21 cellular contexts compared by ENCODE assay signal in the genomic region with DNA sequence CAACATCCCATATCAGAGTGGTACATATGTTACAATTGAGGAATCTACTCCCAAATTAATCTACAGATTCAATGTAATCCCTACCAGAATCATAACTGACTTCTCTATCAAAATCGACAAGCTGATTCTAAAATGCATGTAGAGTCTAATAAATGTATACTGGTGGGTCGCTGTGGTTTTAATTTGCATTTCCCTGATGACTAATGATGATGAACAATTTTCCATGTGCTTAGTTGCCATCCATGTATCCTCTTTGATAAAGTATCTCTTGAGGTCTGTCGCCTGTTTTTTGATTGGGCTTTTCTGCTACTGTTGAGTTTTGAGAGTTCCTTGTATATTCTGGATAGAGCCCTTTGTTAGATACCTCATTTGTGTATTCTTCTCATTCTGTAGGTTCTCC. TPM values are rescaled to one million over a fixed set of nuclear protein-coding genes. Genes with fewer than 3 reads are reported as not detected.
A peak's percentile ranks its signal among the peaks of the same experiment; 100 is the strongest.
DNase-seq lines count a peak whose midpoint lies in the region; ATAC-seq, FAIRE-seq and TF ChIP-seq lines count a peak whose summit lies in the region.
"Had no signal": no experiment of that assay in that cellular context is flagged by ENCODE, and none has a peak within 500 bp of the region (broad histone marks: within the 10 kb centered on the region; RNA-seq: fewer than 3 reads in every experiment).

No MANE protein-coding gene starts in this region.

- peak; percentile 58 to 66 for ATAC-seq in activated T-cell treated with anti-CD3 and anti-CD28 coated beads, Interleukin-2, amount 50 U/mL, for 4 hours
- ATAC-seq in PC-3 (no peak), pancreas (no peak)
- ATAC-seq in activated naive CD8-positive, alpha-beta T cell treated with anti-CD3 and anti-CD28 coated beads, Interleukin-2, amount 50 U/mL, for 24 hours, result peak; percentile 71
- ATAC-seq: gastrocnemius medialis, HepG2, Right ventricle myocardium inferior had no signal

- H3K9me3 ChIP-seq in PC-3 (ENCODE audit: low read length) (no peaks in the 10 kb centered on the region), pancreas (no peaks in the 10 kb centered on the region)
- H3K9me3 ChIP-seq: gastrocnemius medialis, spleen, tibial artery had no signal

- 84 to 94% methylated on average over 3 of the region's 3 CpGs for WGBS in pancreas, 2 donors

- no peak for TF ChIP-seq CTCF in PC-3 (conservative IDR thresholded peaks at IDR 0.05; ENCODE audit: low read depth, low read length)
- TF ChIP-seq CTCF in pancreas (IDR thresholded peaks at IDR 0.05), result no peak

- peaks cover 67% of the 10 kb centered on the region for H3K4me1 Mint-ChIP-seq in activated T-cell treated with anti-CD3 and anti-CD28 coated beads, Interleukin-2, amount 50 U/mL, for 4 hours (ENCODE audit: low read depth)
- peaks cover 70% of the 10 kb centered on the region for H3K4me1 Mint-ChIP-seq in activated naive CD8-positive, alpha-beta T cell treated with anti-CD3 and anti-CD28 coated beads, Interleukin-2, amount 50 U/mL, for 24 hours
- peaks cover 77% of the 10 kb centered on the region for H3K4me1 Mint-ChIP-seq in stimulated activated naive CD8-positive, alpha-beta T cell treated with anti-CD3 and anti-CD28 coated beads, Interleukin-15, Interleukin-2, amounts not matched to agents 100 ng/mL and 50 ng/mL, for 24 hours (ENCODE audit: low read depth)

- H3F3A ChIP-seq in PC-3 (ENCODE audit: low read length, unreplicated experiment), result no peaks in the 10 kb centered on the region

- H3K27ac Mint-ChIP-seq in activated naive CD8-positive, alpha-beta T cell treated with anti-CD3 and anti-CD28 coated beads, Interleukin-2, amount 50 U/mL, for 24 hours, result peak overlapping the region; percentile 93
- H3K27ac Mint-ChIP-seq in stimulated activated naive CD8-positive, alpha-beta T cell treated with anti-CD3 and anti-CD28 coated beads, Interleukin-15, Interleukin-2, amounts not matched to agents 100 ng/mL and 50 ng/mL, for 24 hours, result peak overlapping the region; percentile 91

- H3K4me3 ChIP-seq in PC-3 (ENCODE audit: low read length) (no peak overlapping the region), pancreas (no peak overlapping the region)
- H3K4me3 ChIP-seq: gastrocnemius medialis, spleen, tibial artery had no signal

- POLR2A ChIA-PET in PC-3 (lab: Charles Lee; ENCODE audit: unreplicated experiment), result no interaction called here

- no peak overlapping the region for H3K4me2 ChIP-seq in PC-3 (ENCODE audit: low read length)

- H3K27ac ChIP-seq in PC-3 (ENCODE audit: low read length), result no peak overlapping the region
- no peak overlapping the region for H3K27ac ChIP-seq in pancreas
- H3K27ac ChIP-seq: C4-2B, epithelial cell of prostate, gastrocnemius medialis, spleen, tibial artery had no signal

- 0 out of 2 replicates have a peak, but pooled peaks cover 4% of the 10 kb centered on the region for H3K79me2 ChIP-seq in PC-3 (ENCODE audit: low read length)

- no peaks in the 10 kb centered on the region; the same call in 1 of the 2 replicates for H3K4me1 ChIP-seq in PC-3 (ENCODE audit: insufficient read depth, low read length)
- H3K4me1 ChIP-seq in pancreas, result no peaks in the 10 kb centered on the region

- no peaks in the 10 kb centered on the region for H3K9me3 Mint-ChIP-seq in activated T-cell treated with anti-CD3 and anti-CD28 coated beads, Interleukin-2, amount 50 U/mL, for 4 hours
- peaks cover 5% of the 10 kb centered on the region for H3K9me3 Mint-ChIP-seq in activated naive CD8-positive, alpha-beta T cell treated with anti-CD3 and anti-CD28 coated beads, Interleukin-2, amount 50 U/mL, for 24 hours
- H3K9me3 Mint-ChIP-seq in stimulated activated naive CD8-positive, alpha-beta T cell treated with anti-CD3 and anti-CD28 coated beads, Interleukin-15, Interleukin-2, amounts not matched to agents 100 ng/mL and 50 ng/mL, for 24 hours, result no peaks in the 10 kb centered on the region

- peaks cover 3% of the 10 kb centered on the region for H3K36me3 Mint-ChIP-seq in activated T-cell treated with anti-CD3 and anti-CD28 coated beads, Interleukin-2, amount 50 U/mL, for 4 hours (ENCODE audit: insufficient read depth)
- peaks cover 12% of the 10 kb centered on the region for H3K36me3 Mint-ChIP-seq in activated naive CD8-positive, alpha-beta T cell treated with anti-CD3 and anti-CD28 coated beads, Interleukin-2, amount 50 U/mL, for 24 hours (ENCODE audit: low read depth)
- peaks cover 8% of the 10 kb centered on the region for H3K36me3 Mint-ChIP-seq in stimulated activated naive CD8-positive, alpha-beta T cell treated with anti-CD3 and anti-CD28 coated beads, Interleukin-15, Interleukin-2, amounts not matched to agents 100 ng/mL and 50 ng/mL, for 24 hours (ENCODE audit: low read depth)

- H3K9ac ChIP-seq in PC-3 (ENCODE audit: low read length), result no peak overlapping the region

- peak overlapping the region; percentile 59 for H3K4me3 Mint-ChIP-seq in activated T-cell treated with anti-CD3 and anti-CD28 coated beads, Interleukin-2, amount 50 U/mL, for 4 hours
- H3K4me3 Mint-ChIP-seq in activated naive CD8-positive, alpha-beta T cell treated with anti-CD3 and anti-CD28 coated beads, Interleukin-2, amount 50 U/mL, for 24 hours, result peak overlapping the region; percentile 75
- H3K4me3 Mint-ChIP-seq in stimulated activated naive CD8-positive, alpha-beta T cell treated with anti-CD3 and anti-CD28 coated beads, Interleukin-15, Interleukin-2, amounts not matched to agents 100 ng/mL and 50 ng/mL, for 24 hours, result peak overlapping the region; percentile 70

- no peak for FAIRE-seq in pancreas (lab: Jason Lieb, UNC)
- FAIRE-seq: GM19239, HepG2 had no signal

- DNase-seq in activated T-cell treated with anti-CD3 and anti-CD28 coated beads, Interleukin-2, amount 50 U/mL, for 4 hours, result no peak
- DNase-seq in activated T-cell treated with anti-CD3 and anti-CD28 coated beads, Interleukin-2, amount 50 U/mL, for 48 hours, result no peak
- DNase-seq in PC-3 (peak; percentile 12), cortex of kidney (lab: John Stamatoyannopoulos, UW) (no peak), pancreas (no peak), HT-29 (ENCODE audit: low spot score) (no peak)
- DNase-seq in activated naive CD8-positive, alpha-beta T cell treated with anti-CD3 and anti-CD28 coated beads, Interleukin-2, amount 50 U/mL, for 24 hours, result no peak
- DNase-seq: activated naive CD4-positive, alpha-beta T cell treated with anti-CD3 and anti-CD28 coated beads, Interleukin-2, amount 50 U/mL, for 16 hours; dermis blood vessel endothelial cell; gastrocnemius medialis; H7; NCI-H2029; NCI-H446; spleen; tibial artery had no signal

- no peaks in the 10 kb centered on the region for H3K36me3 ChIP-seq in PC-3 (ENCODE audit: low read depth, low read length)
- H3K36me3 ChIP-seq in pancreas, result no peaks in the 10 kb centered on the region
- H3K36me3 ChIP-seq: gastrocnemius medialis, spleen, tibial artery had no signal

- no TSS peak for BruUV-seq in PC-3 (replicated peaks; lab: Mats Ljungman, UMichigan)

- H3K9me2 ChIP-seq in PC-3 (replicated peaks; ENCODE audit: low read length), result no peaks in the 10 kb centered on the region

- no peaks in the 10 kb centered on the region for H4K20me1 ChIP-seq in PC-3 (ENCODE audit: low read length)

- H2AFZ ChIP-seq in PC-3 (ENCODE audit: low read length), result no peak overlapping the region

- H3K27me3 ChIP-seq in PC-3 (ENCODE audit: low read length) (no peaks in the 10 kb centered on the region), pancreas (no peaks in the 10 kb centered on the region)
- H3K27me3 ChIP-seq: gastrocnemius medialis, spleen, tibial artery had no signal

- H3K27me3 Mint-ChIP-seq in activated T-cell treated with anti-CD3 and anti-CD28 coated beads, Interleukin-2, amount 50 U/mL, for 4 hours (ENCODE audit: low read depth), result no peaks in the 10 kb centered on the region
- H3K27me3 Mint-ChIP-seq in activated naive CD8-positive, alpha-beta T cell treated with anti-CD3 and anti-CD28 coated beads, Interleukin-2, amount 50 U/mL, for 24 hours, result no peaks in the 10 kb centered on the region
- no peaks in the 10 kb centered on the region for H3K27me3 Mint-ChIP-seq in stimulated activated naive CD8-positive, alpha-beta T cell treated with anti-CD3 and anti-CD28 coated beads, Interleukin-15, Interleukin-2, amounts not matched to agents 100 ng/mL and 50 ng/mL, for 24 hours

- CTCF ChIA-PET in PC-3 (lab: Charles Lee), result no interaction called here

- intact Hi-C loops in PC-3 (cut with micrococcal nuclease), result no loop called here
- intact Hi-C loops in pancreas (cut with DNase I), result no loop called here

RNA-seq across cellular contexts. Expression of a gene that starts 43.8 kb away (rescaled TPM):
- total RNA-seq in activated T-cell treated with anti-CD3 and anti-CD28 coated beads, Interleukin-2, amount 50 U/mL, for 4 hours, result 10 to 100 TPM in 2 of 3 donors, 1 to 10 TPM in 1; 7.4 to 12.3 (median 10.5) TPM
- total RNA-seq in PC-3 (2014; rRNA removed), result 5.0 and 6.4 TPM in 2 replicates
- 1 to 10 TPM in 4 of 6 donors, under 1 TPM in 2; 0.82 to 5.2 (median 1.7) TPM for total RNA-seq in pancreas
- polyA plus RNA-seq in pancreas, result 1 to 10 TPM in 1 of 2 donors, under 1 TPM in 1; 0.46 to 1.5 TPM
- 5.1 and 5.7 TPM in 2 replicates for total RNA-seq in HT-29 (2014; rRNA removed; shearing (Covaris generic))

Comparison
In these comparisons a context has a peak if more than half of its experiments do, and no peak if none do; other contexts are left out.
1. ATAC-seq: peak in activated T-cell treated with anti-CD3 and anti-CD28 coated beads, Interleukin-2, amount 50 U/mL, for 4 hours (2 of 2) and activated naive CD8-positive, alpha-beta T cell treated with anti-CD3 and anti-CD28 coated beads, Interleukin-2, amount 50 U/mL, for 24 hours (single experiment); none in PC-3 (single experiment) and pancreas (0 of 4).
2. Peak in every context shown above with its lines, with median percentiles within 50 percentile points of each other: H3K4me3 Mint-ChIP-seq.